Comparison of ENCODE assay signal across 27 cellular contexts in the genomic region with DNA sequence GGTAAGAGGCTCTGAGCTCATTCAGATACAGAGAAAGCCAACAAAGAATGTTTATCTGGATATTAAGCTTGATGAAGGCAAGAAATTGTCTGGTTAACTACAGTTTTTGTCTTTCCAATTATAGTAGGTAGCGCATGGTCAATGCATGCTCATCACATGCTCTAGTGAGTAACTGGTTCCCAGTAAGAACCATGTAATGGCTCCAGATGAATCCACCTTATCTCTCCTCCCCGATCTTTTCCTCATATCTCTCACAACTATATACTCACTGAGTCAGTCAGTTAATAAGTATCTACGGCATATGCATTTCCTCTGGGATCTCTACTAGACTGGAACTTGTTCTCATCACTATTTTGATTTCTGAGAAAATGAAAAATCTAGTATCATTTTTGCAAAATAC.
"Had no signal": no experiment of that assay in that cellular context is flagged by ENCODE, and none has a peak within 500 bp of the region (broad histone marks: within the 10 kb centered on the region; RNA-seq: fewer than 3 reads in every experiment).

No MANE protein-coding gene starts in this region.

- DNase-seq: activated CD4-positive, alpha-beta memory T cell treated with anti-CD3 and anti-CD28 coated beads for 36 hours; activated CD4-positive, alpha-beta T cell treated with anti-CD3 and anti-CD28 coated beads for 1 hour; activated CD4-positive, alpha-beta T cell treated with anti-CD3 and anti-CD28 coated beads, Interleukin-2, amount 10 ng/mL, durations not matched to agents 24 days and 14 days; activated CD8-positive, alpha-beta memory T cell treated with anti-CD3 and anti-CD28 coated beads for 24 hours; activated effector memory CD4-positive, alpha-beta T cell treated with anti-CD3 and anti-CD28 coated beads, Interleukin-2, amount 50 U/mL, for 16 hours; activated naive CD4-positive, alpha-beta T cell treated with anti-CD3 and anti-CD28 coated beads for 36 hours; activated T-cell treated with anti-CD3 and anti-CD28 coated beads, Interleukin-2, amount 50 U/mL, for 4 hours; cerebellar nuclear complex; MG63; MV-4-11; NCI-H1092 treated with DMSO at 0.1 percent for 48 hours; NCI-H1417 treated with DMSO at 0.1 percent for 48 hours; NCI-H1694; NCI-H2029; NCI-H2107; NCI-H2171 treated with DMSO at 0.1 percent for 48 hours; NCI-H345; NCI-H510A; NCI-H526 treated with DMSO at 0.1 percent for 48 hours; NK-92 treated with Interleukin-12 subunit alpha and Interleukin-12 subunit beta, amount 100 ng/mL, for 24 hours; OCI-M1; Right ventricle myocardium superior; SJCRH30; SK-N-SH; SW 1271 had no signal

- H3K27ac ChIP-seq: RWPE1, SJCRH30 had no signal

- ATAC-seq: activated T-cell treated with anti-CD3 and anti-CD28 coated beads, Interleukin-2, amount 50 U/mL, for 4 hours; Panc1 had no signal
